ENCODE assay signal across 1 cellular context in the genomic region with DNA sequence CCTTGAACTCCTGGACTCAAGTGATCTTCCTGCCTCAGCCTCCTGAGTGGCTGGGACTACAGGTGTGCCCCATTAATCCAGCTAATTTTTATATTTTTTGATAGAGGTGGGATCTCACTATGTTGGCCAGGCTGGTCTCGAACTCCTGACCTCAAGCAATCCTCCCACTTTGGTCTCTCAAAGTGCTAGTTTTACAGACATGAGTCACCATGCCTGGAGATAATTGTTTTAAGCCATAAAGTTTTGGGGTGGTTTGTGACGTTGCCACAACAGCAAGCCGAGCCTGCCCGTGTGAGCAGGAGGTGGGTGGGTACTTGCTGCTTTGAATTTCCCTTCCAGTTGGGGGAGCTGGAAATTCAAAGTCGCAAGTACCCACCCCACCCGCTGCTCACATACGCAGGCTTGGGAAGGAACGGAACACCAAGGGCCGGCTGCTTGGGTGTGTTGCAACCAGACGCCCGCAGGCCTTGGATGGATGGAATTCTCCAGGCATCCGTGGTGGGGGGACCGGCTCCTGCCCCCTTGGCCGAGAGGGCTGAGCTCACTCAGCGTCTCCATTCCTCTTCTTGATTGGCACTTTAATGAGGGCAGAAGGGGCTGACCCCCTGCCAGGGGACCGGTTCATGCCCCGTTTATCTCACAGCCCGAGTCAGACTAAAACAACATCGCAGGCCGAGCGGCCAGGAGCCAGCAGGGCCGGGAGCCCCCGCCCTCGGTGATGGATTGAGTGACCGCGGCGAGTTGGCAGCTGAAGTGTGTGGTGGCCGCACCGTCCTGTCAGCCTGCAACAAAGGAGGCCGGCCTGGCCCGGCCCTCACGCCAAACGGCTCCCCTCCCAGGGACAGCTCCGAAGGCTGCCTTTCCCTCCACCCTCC.
TF ChIP-seq lines count a peak whose summit lies in the region.

No MANE protein-coding gene starts in this region.

TF ChIP-seq in HepG2, 621 proteins besides CTCF, POLR2A, EP300 and RAD21 (continued from another document and continues in another):
- TF ChIP-seq, protein P1, sequence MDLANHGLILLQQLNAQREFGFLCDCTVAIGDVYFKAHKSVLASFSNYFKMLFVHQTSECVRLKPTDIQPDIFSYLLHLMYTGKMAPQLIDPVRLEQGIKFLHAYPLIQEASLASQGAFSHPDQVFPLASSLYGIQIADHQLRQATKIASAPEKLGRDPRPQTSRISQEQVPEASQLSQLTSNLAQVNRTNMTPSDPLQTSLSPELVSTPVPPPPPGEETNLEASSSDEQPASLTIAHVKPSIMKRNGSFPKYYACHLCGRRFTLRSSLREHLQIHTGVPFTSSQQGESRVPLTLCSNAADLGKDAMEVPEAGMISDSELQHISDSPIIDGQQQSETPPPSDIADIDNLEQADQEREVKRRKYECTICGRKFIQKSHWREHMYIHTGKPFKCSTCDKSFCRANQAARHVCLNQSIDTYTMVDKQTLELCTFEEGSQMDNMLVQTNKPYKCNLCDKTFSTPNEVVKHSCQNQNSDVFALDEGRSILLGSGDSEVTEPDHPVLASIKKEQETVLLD (CRISPR knock-in tag; IDR thresholded peaks at IDR 0.05; ENCODE audit: low read depth), result no peak
- TF ChIP-seq RBM39 (IDR thresholded peaks at IDR 0.05; ENCODE audit: low read depth, low read length, poor library complexity, severe bottlenecking) (no peak), ZNF891 (CRISPR knock-in tag; IDR thresholded peaks at IDR 0.05) (0 out of 2 replicates have a peak, but pooled peaks have one; percentile 50), ZFX (CRISPR knock-in tag; IDR thresholded peaks at IDR 0.05; ENCODE audit: low read depth) (peak; percentile 60), ZNF431 (CRISPR knock-in tag; IDR thresholded peaks at IDR 0.05; ENCODE audit: borderline replicate concordance, low read depth) (no peak), NR2F2 (IDR thresholded peaks at IDR 0.05; ENCODE audit: borderline replicate concordance, low read depth) (no peak), MAZ (IDR thresholded peaks at IDR 0.05; ENCODE audit: borderline replicate concordance, low read depth, low read length) (no peak), MAZ (CRISPR knock-in tag; IDR thresholded peaks at IDR 0.05; ENCODE audit: low read depth) (no peak; the same call in 1 of the 2 replicates), THAP11 (CRISPR knock-in tag; IDR thresholded peaks at IDR 0.05) (no peak), ZBTB3 (CRISPR knock-in tag; IDR thresholded peaks at IDR 0.05; ENCODE audit: borderline replicate concordance, low read depth) (no peak), STAT5B (CRISPR knock-in tag; IDR thresholded peaks at IDR 0.05) (0 out of 2 replicates have a peak, but pooled peaks have one; percentile 12), ZNF75D (CRISPR knock-in tag; IDR thresholded peaks at IDR 0.05; ENCODE audit: borderline replicate concordance) (no peak), THYN1 (CRISPR knock-in tag; IDR thresholded peaks at IDR 0.05; ENCODE audit: borderline replicate concordance, low read depth) (no peak), ERF (CRISPR knock-in tag; IDR thresholded peaks at IDR 0.05) (no peak), ETV5 (CRISPR knock-in tag; IDR thresholded peaks at IDR 0.05; ENCODE audit: borderline replicate concordance) (no peak; the same call in 1 of the 2 replicates), CHD2 (IDR thresholded peaks at IDR 0.05; ENCODE audit: low read depth, low read length) (no peak), JDP2 (CRISPR knock-in tag; IDR thresholded peaks at IDR 0.05; ENCODE audit: borderline replicate concordance) (no peak), ZNF772 (CRISPR knock-in tag; IDR thresholded peaks at IDR 0.05) (no peak), ZNF557 (CRISPR knock-in tag; IDR thresholded peaks at IDR 0.05) (no peak), SMAD9 (CRISPR knock-in tag; IDR thresholded peaks at IDR 0.05) (no peak), ZNF709 (CRISPR knock-in tag; IDR thresholded peaks at IDR 0.05) (no peak), SRSF1 (optimal IDR thresholded peaks at IDR 0.05; ENCODE audit: low read depth, low read length) (peak; percentile 62), HNRNPLL (IDR thresholded peaks at IDR 0.05; ENCODE audit: low read depth, low read length, poor library complexity, severe bottlenecking) (peak; percentile 29), CEBPG (CRISPR knock-in tag; IDR thresholded peaks at IDR 0.05) (peak; percentile 73), YEATS2 (CRISPR knock-in tag; IDR thresholded peaks at IDR 0.05; ENCODE audit: borderline replicate concordance) (no peak), ZBTB21 (CRISPR knock-in tag; IDR thresholded peaks at IDR 0.05) (no peak), ADNP (CRISPR knock-in tag; IDR thresholded peaks at IDR 0.05) (0 out of 2 replicates have a peak, but pooled peaks have one; percentile 10), SALL1 (CRISPR knock-in tag; IDR thresholded peaks at IDR 0.05) (peak; percentile 38; the same call in 1 of the 2 replicates), TCF7L2 (IDR thresholded peaks at IDR 0.05; ENCODE audit: low read depth, low read length) (no peak), KAT8 (CRISPR knock-in tag; IDR thresholded peaks at IDR 0.05) (0 out of 2 replicates have a peak, but pooled peaks have one; percentile 35), ZNF282 (IDR thresholded peaks at IDR 0.05; ENCODE audit: partially characterized antibody) (no peak), HDAC2 (CRISPR knock-in tag; IDR thresholded peaks at IDR 0.05) (no peak), ZFP62 (CRISPR knock-in tag; IDR thresholded peaks at IDR 0.05) (no peak), GLI4 (CRISPR knock-in tag; IDR thresholded peaks at IDR 0.05; ENCODE audit: borderline replicate concordance) (no peak), CBX5 (CRISPR knock-in tag; IDR thresholded peaks at IDR 0.05; ENCODE audit: borderline replicate concordance) (peak; percentile 35; the same call in 1 of the 2 replicates), SMYD3 (CRISPR knock-in tag; IDR thresholded peaks at IDR 0.05) (no peak), KLF15 (CRISPR knock-in tag; IDR thresholded peaks at IDR 0.05; ENCODE audit: borderline replicate concordance) (no peak), ZSCAN31 (CRISPR knock-in tag; IDR thresholded peaks at IDR 0.05; ENCODE audit: low read depth) (no peak), RFX1 (IDR thresholded peaks at IDR 0.05) (no peak), IKZF4 (CRISPR knock-in tag; IDR thresholded peaks at IDR 0.05; ENCODE audit: borderline replicate concordance, low read depth, not compliant biosample characterization) (no peak), RELA (CRISPR knock-in tag; IDR thresholded peaks at IDR 0.05) (no peak), ZBTB7B (CRISPR knock-in tag; IDR thresholded peaks at IDR 0.05) (peak; percentile 52; the same call in 1 of the 2 replicates), ZC3H4 (CRISPR knock-in tag; IDR thresholded peaks at IDR 0.05; ENCODE audit: borderline replicate concordance) (no peak), ZNF773 (CRISPR knock-in tag; IDR thresholded peaks at IDR 0.05; ENCODE audit: borderline replicate concordance) (no peak), KDM2A (CRISPR knock-in tag; IDR thresholded peaks at IDR 0.05; ENCODE audit: borderline replicate concordance, low read depth) (peak; percentile 61; the same call in 1 of the 2 replicates)
- TF ChIP-seq, protein P2, sequence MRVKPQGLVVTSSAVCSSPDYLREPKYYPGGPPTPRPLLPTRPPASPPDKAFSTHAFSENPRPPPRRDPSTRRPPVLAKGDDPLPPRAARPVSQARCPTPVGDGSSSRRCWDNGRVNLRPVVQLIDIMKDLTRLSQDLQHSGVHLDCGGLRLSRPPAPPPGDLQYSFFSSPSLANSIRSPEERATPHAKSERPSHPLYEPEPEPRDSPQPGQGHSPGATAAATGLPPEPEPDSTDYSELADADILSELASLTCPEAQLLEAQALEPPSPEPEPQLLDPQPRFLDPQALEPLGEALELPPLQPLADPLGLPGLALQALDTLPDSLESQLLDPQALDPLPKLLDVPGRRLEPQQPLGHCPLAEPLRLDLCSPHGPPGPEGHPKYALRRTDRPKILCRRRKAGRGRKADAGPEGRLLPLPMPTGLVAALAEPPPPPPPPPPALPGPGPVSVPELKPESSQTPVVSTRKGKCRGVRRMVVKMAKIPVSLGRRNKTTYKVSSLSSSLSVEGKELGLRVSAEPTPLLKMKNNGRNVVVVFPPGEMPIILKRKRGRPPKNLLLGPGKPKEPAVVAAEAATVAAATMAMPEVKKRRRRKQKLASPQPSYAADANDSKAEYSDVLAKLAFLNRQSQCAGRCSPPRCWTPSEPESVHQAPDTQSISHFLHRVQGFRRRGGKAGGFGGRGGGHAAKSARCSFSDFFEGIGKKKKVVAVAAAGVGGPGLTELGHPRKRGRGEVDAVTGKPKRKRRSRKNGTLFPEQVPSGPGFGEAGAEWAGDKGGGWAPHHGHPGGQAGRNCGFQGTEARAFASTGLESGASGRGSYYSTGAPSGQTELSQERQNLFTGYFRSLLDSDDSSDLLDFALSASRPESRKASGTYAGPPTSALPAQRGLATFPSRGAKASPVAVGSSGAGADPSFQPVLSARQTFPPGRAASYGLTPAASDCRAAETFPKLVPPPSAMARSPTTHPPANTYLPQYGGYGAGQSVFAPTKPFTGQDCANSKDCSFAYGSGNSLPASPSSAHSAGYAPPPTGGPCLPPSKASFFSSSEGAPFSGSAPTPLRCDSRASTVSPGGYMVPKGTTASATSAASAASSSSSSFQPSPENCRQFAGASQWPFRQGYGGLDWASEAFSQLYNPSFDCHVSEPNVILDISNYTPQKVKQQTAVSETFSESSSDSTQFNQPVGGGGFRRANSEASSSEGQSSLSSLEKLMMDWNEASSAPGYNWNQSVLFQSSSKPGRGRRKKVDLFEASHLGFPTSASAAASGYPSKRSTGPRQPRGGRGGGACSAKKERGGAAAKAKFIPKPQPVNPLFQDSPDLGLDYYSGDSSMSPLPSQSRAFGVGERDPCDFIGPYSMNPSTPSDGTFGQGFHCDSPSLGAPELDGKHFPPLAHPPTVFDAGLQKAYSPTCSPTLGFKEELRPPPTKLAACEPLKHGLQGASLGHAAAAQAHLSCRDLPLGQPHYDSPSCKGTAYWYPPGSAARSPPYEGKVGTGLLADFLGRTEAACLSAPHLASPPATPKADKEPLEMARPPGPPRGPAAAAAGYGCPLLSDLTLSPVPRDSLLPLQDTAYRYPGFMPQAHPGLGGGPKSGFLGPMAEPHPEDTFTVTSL (CRISPR knock-in tag; IDR thresholded peaks at IDR 0.05; ENCODE audit: borderline replicate concordance), result no peak
- TF ChIP-seq, protein P3, sequence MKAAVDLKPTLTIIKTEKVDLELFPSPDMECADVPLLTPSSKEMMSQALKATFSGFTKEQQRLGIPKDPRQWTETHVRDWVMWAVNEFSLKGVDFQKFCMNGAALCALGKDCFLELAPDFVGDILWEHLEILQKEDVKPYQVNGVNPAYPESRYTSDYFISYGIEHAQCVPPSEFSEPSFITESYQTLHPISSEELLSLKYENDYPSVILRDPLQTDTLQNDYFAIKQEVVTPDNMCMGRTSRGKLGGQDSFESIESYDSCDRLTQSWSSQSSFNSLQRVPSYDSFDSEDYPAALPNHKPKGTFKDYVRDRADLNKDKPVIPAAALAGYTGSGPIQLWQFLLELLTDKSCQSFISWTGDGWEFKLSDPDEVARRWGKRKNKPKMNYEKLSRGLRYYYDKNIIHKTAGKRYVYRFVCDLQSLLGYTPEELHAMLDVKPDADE (CRISPR knock-in tag; IDR thresholded peaks at IDR 0.05), result no peak
- TF ChIP-seq, protein P4, sequence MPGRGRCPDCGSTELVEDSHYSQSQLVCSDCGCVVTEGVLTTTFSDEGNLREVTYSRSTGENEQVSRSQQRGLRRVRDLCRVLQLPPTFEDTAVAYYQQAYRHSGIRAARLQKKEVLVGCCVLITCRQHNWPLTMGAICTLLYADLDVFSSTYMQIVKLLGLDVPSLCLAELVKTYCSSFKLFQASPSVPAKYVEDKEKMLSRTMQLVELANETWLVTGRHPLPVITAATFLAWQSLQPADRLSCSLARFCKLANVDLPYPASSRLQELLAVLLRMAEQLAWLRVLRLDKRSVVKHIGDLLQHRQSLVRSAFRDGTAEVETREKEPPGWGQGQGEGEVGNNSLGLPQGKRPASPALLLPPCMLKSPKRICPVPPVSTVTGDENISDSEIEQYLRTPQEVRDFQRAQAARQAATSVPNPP (CRISPR knock-in tag; IDR thresholded peaks at IDR 0.05), result no peak
- TF ChIP-seq, protein P5, sequence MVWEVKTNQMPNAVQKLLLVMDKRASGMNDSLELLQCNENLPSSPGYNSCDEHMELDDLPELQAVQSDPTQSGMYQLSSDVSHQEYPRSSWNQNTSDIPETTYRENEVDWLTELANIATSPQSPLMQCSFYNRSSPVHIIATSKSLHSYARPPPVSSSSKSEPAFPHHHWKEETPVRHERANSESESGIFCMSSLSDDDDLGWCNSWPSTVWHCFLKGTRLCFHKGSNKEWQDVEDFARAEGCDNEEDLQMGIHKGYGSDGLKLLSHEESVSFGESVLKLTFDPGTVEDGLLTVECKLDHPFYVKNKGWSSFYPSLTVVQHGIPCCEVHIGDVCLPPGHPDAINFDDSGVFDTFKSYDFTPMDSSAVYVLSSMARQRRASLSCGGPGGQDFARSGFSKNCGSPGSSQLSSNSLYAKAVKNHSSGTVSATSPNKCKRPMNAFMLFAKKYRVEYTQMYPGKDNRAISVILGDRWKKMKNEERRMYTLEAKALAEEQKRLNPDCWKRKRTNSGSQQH (CRISPR knock-in tag; IDR thresholded peaks at IDR 0.05; ENCODE audit: low read depth), result 0 out of 2 replicates have a peak, but pooled peaks have one; percentile 34
- TF ChIP-seq, protein P6, sequence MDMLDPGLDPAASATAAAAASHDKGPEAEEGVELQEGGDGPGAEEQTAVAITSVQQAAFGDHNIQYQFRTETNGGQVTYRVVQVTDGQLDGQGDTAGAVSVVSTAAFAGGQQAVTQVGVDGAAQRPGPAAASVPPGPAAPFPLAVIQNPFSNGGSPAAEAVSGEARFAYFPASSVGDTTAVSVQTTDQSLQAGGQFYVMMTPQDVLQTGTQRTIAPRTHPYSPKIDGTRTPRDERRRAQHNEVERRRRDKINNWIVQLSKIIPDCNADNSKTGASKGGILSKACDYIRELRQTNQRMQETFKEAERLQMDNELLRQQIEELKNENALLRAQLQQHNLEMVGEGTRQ (IDR thresholded peaks at IDR 0.05; ENCODE audit: low read depth, low read length), result no peak
- TF ChIP-seq, protein P6 (CRISPR knock-in tag; IDR thresholded peaks at IDR 0.05; ENCODE audit: borderline replicate concordance), result no peak
- TF ChIP-seq, protein P7, sequence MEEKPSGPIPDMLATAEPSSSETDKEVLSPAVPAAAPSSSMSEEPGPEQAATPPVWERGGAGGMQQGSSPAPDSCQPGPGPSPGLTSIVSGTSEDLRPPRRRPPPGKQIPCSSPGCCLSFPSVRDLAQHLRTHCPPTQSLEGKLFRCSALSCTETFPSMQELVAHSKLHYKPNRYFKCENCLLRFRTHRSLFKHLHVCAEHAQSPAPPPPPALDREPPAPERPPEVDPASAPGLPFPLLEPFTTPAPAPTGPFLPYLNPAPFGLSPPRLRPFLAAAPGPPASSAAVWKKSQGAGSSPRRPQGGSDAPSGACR (CRISPR knock-in tag; IDR thresholded peaks at IDR 0.05), result 0 out of 2 replicates have a peak, but pooled peaks have one; percentile 29
